Comparison of ENCODE assay signal across 23 cellular contexts in genomic region chr17:50222922-50223321, GRCh38. TPM values are rescaled to one million over a fixed set of nuclear protein-coding genes. Genes with fewer than 3 reads are reported as not detected.
DNase-seq lines count a peak whose midpoint lies in the region; ATAC-seq and TF ChIP-seq lines count a peak whose summit lies in the region.
"Had no signal": no experiment of that assay in that cellular context is flagged by ENCODE, and none has a peak within 500 bp of the region (broad histone marks: within the 10 kb centered on the region; RNA-seq: fewer than 3 reads in every experiment).

No MANE protein-coding gene starts in this region.

- DNase-seq in GM23248 (peak; percentile 27), MCF 10A (ENCODE audit: unreplicated experiment) (peak; percentile 43), myocyte (ENCODE audit: low read depth) (peak; percentile 41), thoracic aorta (ENCODE audit: low spot score) (peak; percentile 47), HUDEP-2 (lab: John Stamatoyannopoulos, UW; ENCODE audit: unreplicated experiment in 76 of 76) (no peak), foreskin keratinocyte (no peak)
- DNase-seq in activated CD8-positive, alpha-beta memory T cell treated with anti-CD3 and anti-CD28 coated beads for 24 hours = no peak
- DNase-seq: activated CD4-positive, alpha-beta T cell treated with anti-CD3 and anti-CD28 coated beads, Interleukin-2, amount 10 ng/mL, durations not matched to agents 24 days and 14 days; effector CD8-positive, alpha-beta T cell; NCI-H1105; NCI-H2029; stimulated activated naive B cell treated with anti-CD40 and anti-IgM and Interleukin-4, amounts not matched to agents 10 μg/mL and 1 μg/mL and 100 μg/mL, for 72 hours had no signal

- intact Hi-C loops in MCF 10A (cut with micrococcal nuclease) = no loop called here

- in situ Hi-C loops in GM23248 (cut with MboI) = no loop called here

- H3K27ac Mint-ChIP-seq in MCF 10A (ENCODE audit: low read depth, unreplicated experiment) = peak overlapping the region; percentile 73
- no peak overlapping the region for H3K27ac Mint-ChIP-seq in activated T-helper 17 cell treated with anti-CD3 and anti-CD28 coated beads, Interleukin-2, amount 50 U/mL, for 72 hours
- H3K27ac Mint-ChIP-seq: activated CD4-positive, alpha-beta T cell treated with anti-CD3 and anti-CD28 coated beads, Interleukin-2, amount 10 ng/mL, durations not matched to agents 24 days and 14 days; activated naive CD8-positive, alpha-beta T cell; natural killer cell treated with Interleukin-12 subunit alpha and Interleukin-12 subunit beta and Interleukin-15 and Interleukin-18, amount 100 ng/mL, for 72 hours; stimulated activated naive B cell treated with anti-CD40 and anti-IgM and Interleukin-4, amounts not matched to agents 10 μg/mL and 1 μg/mL and 100 μg/mL, for 72 hours; T-helper 1 cell treated with Interleukin-12 subunit alpha and Interleukin-12 subunit beta and Interleukin-4 antibody, amounts not matched to agents 30 μg/mL and 1 μg/mL, for 36 hours had no signal

- no peaks in the 10 kb centered on the region for H3K9me2 ChIP-seq in GM23248 (ENCODE audit: insufficient read depth)

- 50 to 55% methylated on average over 6 of the region's 6 CpGs for WGBS in GM23248 (ENCODE audit: low coverage in 1 of 2, low lambda C conversion rate in 2 of 2, missing lambda C conversion rate in 2 of 2), 2 experiments

- H3K9me3 Mint-ChIP-seq in MCF 10A (ENCODE audit: unreplicated experiment) = peaks cover 8% of the 10 kb centered on the region
- peaks cover 4% of the 10 kb centered on the region for H3K9me3 Mint-ChIP-seq in activated T-helper 17 cell treated with anti-CD3 and anti-CD28 coated beads, Interleukin-2, amount 50 U/mL, for 72 hours
- H3K9me3 Mint-ChIP-seq: natural killer cell treated with Interleukin-12 subunit alpha and Interleukin-12 subunit beta and Interleukin-15 and Interleukin-18, amount 100 ng/mL, for 72 hours had no signal

- H3K4me1 ChIP-seq in GM23248 (ENCODE audit: insufficient read depth) = peaks cover 44% of the 10 kb centered on the region
- peaks cover 24 to 57% of the 10 kb centered on the region in 2 donors for H3K4me1 ChIP-seq in thoracic aorta (ENCODE audit: control insufficient read depth in 1 of 2, low read depth in 2 of 2)
- H3K4me1 ChIP-seq in foreskin keratinocyte = peaks cover 19% of the 10 kb centered on the region

- H3K27me3 ChIP-seq in GM23248 (replicated peaks; ENCODE audit: insufficient read depth) (no peaks in the 10 kb centered on the region), thoracic aorta (replicated peaks; ENCODE audit: insufficient read depth) (no peaks in the 10 kb centered on the region), foreskin keratinocyte (no peaks in the 10 kb centered on the region)
- H3K27me3 ChIP-seq: tibial nerve had no signal

- H3K36me3 ChIP-seq in GM23248 (ENCODE audit: low read depth) (no peaks in the 10 kb centered on the region), thoracic aorta (no peaks in the 10 kb centered on the region)
- H3K36me3 ChIP-seq: tibial nerve had no signal

- no peaks in the 10 kb centered on the region for H3K9me3 ChIP-seq in GM23248 (ENCODE audit: low read depth)
- H3K9me3 ChIP-seq in thoracic aorta = no peaks in the 10 kb centered on the region

- no peaks in the 10 kb centered on the region for H3K27me3 Mint-ChIP-seq in MCF 10A (ENCODE audit: insufficient read depth, unreplicated experiment)
- H3K27me3 Mint-ChIP-seq in activated T-helper 17 cell treated with anti-CD3 and anti-CD28 coated beads, Interleukin-2, amount 50 U/mL, for 72 hours = peaks cover 11% of the 10 kb centered on the region
- H3K27me3 Mint-ChIP-seq: activated naive CD8-positive, alpha-beta T cell had no signal

- TF ChIP-seq CTCF in MCF 10A (IDR thresholded peaks at IDR 0.05; ENCODE audit: unreplicated experiment) (no peak), thoracic aorta (IDR thresholded peaks at IDR 0.05) (no peak), foreskin keratinocyte (conservative IDR thresholded peaks at IDR 0.05) (no peak)

- TSS peak; percentile 100 for BruUV-seq in MCF 10A (replicated peaks; lab: Mats Ljungman, UMichigan)

- H3K27ac ChIP-seq in GM23248 (peak overlapping the region; percentile 98), thoracic aorta (peak overlapping the region; percentile 90 to 94), foreskin keratinocyte (no peak overlapping the region)
- H3K27ac ChIP-seq: C4-2B, PC-9, VCaP had no signal

- H3K4me3 ChIP-seq in GM23248 = no peak overlapping the region
- H3K4me3 ChIP-seq in thoracic aorta = peak overlapping the region; percentile 55
- H3K4me3 ChIP-seq: PC-9, tibial nerve had no signal

- peaks cover 38% of the 10 kb centered on the region for H3F3A ChIP-seq in GM23248 (ENCODE audit: insufficient read depth)

- H3K36me3 Mint-ChIP-seq in MCF 10A (ENCODE audit: insufficient read depth, unreplicated experiment) = no peaks in the 10 kb centered on the region
- H3K36me3 Mint-ChIP-seq in activated T-helper 17 cell treated with anti-CD3 and anti-CD28 coated beads, Interleukin-2, amount 50 U/mL, for 72 hours (ENCODE audit: low read depth) = no peaks in the 10 kb centered on the region
- H3K36me3 Mint-ChIP-seq: natural killer cell treated with Interleukin-12 subunit alpha and Interleukin-12 subunit beta and Interleukin-15 and Interleukin-18, amount 100 ng/mL, for 72 hours had no signal

- no peak overlapping the region for H3K4me3 Mint-ChIP-seq in MCF 10A (ENCODE audit: unreplicated experiment)
- no peak overlapping the region for H3K4me3 Mint-ChIP-seq in activated T-helper 17 cell treated with anti-CD3 and anti-CD28 coated beads, Interleukin-2, amount 50 U/mL, for 72 hours
- H3K4me3 Mint-ChIP-seq: activated CD4-positive, alpha-beta T cell treated with anti-CD3 and anti-CD28 coated beads, Interleukin-2, amount 10 ng/mL, durations not matched to agents 24 days and 14 days; activated naive CD8-positive, alpha-beta T cell; mesothelial cell of epicardium; natural killer cell treated with Interleukin-12 subunit alpha and Interleukin-12 subunit beta and Interleukin-15 and Interleukin-18, amount 100 ng/mL, for 72 hours; stimulated activated naive B cell treated with anti-CD40 and anti-IgM and Interleukin-4, amounts not matched to agents 10 μg/mL and 1 μg/mL and 100 μg/mL, for 72 hours; T-helper 1 cell treated with Interleukin-12 subunit alpha and Interleukin-12 subunit beta and Interleukin-4 antibody, amounts not matched to agents 30 μg/mL and 1 μg/mL, for 36 hours had no signal

- peak; percentile 81 for ATAC-seq in thoracic aorta (ENCODE audit: insufficient number of reproducible peaks, low FRiP score, low read depth)
- ATAC-seq in activated T-helper 17 cell treated with anti-CD3 and anti-CD28 coated beads, Interleukin-2, amount 50 U/mL, for 72 hours (replicated peaks) = no peak
- no peak for ATAC-seq in foreskin keratinocyte
- ATAC-seq: natural killer cell treated with Interleukin-12 subunit alpha and Interleukin-12 subunit beta and Interleukin-15 and Interleukin-18, amount 100 ng/mL, for 72 hours; stimulated activated naive B cell treated with anti-CD40 and anti-IgM and Interleukin-4, amounts not matched to agents 10 μg/mL and 1 μg/mL and 100 μg/mL, for 72 hours had no signal

- no peak overlapping the region for H2AFZ ChIP-seq in GM23248
- H2AFZ ChIP-seq: PC-9 had no signal

- peak overlapping the region; percentile 89 for H3K9ac ChIP-seq in GM23248

- POLR2A ChIA-PET in MCF 10A (lab: Yijun Ruan, JAX) = interaction anchor here (0.6 to 1.7 kb wide), 7 partner anchors 9 to 320 kb away, joined by 3 to 10 read pairs (median 4); partner anchors contain the start of gene COL1A1

- no peaks in the 10 kb centered on the region for H4K20me1 ChIP-seq in GM23248 (ENCODE audit: insufficient read depth)

- H3K4me1 Mint-ChIP-seq in MCF 10A (ENCODE audit: insufficient read depth, unreplicated experiment) = peaks cover 42% of the 10 kb centered on the region
- no peaks in the 10 kb centered on the region for H3K4me1 Mint-ChIP-seq in activated T-helper 17 cell treated with anti-CD3 and anti-CD28 coated beads, Interleukin-2, amount 50 U/mL, for 72 hours

- CTCF ChIA-PET in MCF 10A (lab: Yijun Ruan, JAX) = interaction anchor here (0.6 to 2.2 kb wide), 2 partner anchors 9 to 20 kb away, joined by 3 to 12 read pairs; partner anchors contain the start of gene COL1A1

- H3K4me2 ChIP-seq in GM23248 (ENCODE audit: unreplicated experiment) = peak overlapping the region; percentile 63
- H3K4me2 ChIP-seq: PC-9 had no signal

- peaks cover 4% of the 10 kb centered on the region; the same call in 1 of the 2 replicates for H3K79me2 ChIP-seq in GM23248 (ENCODE audit: insufficient read depth)

RNA-seq across cellular contexts. Expression of gene COL1A1, which starts 21.5 kb away (rescaled TPM):
- total RNA-seq in GM23248 (2014; rRNA removed; shearing (Covaris generic)) = 6,472 and 7,860 TPM in 2 replicates
- 15,283 and 15,653 TPM in 2 replicates for polyA plus RNA-seq in GM23248 (2016; fragmentation: Nextera tagmentation; extraction: Ambion mirVana)
- total RNA-seq in MCF 10A (2022) = 3.4 and 4.5 TPM in 2 replicates
- total RNA-seq in myocyte = 604 and 719 TPM in 2 replicates
- 15,153 TPM for polyA plus RNA-seq in myocyte (2012)
- 100 to 1,000 TPM; 261 to 270 TPM for total RNA-seq in thoracic aorta
- 1 to 10 TPM in 1 of 2 donors, under 1 TPM in 1; 0.37 to 1.9 TPM for total RNA-seq in activated T-helper 17 cell treated with anti-CD3 and anti-CD28 coated beads, Interleukin-2, amount 50 U/mL, for 72 hours
- total RNA-seq in foreskin keratinocyte = 3.5 and 4.7 TPM in 2 replicates
- 2.2 and 2.7 TPM in 2 replicates for polyA plus RNA-seq in foreskin keratinocyte

RNA-seq across cellular contexts. Expression of gene TMEM92, which starts 51.3 kb away (rescaled TPM):
- total RNA-seq in GM23248 (2014; rRNA removed; shearing (Covaris generic)) = 0.32 TPM in 1 of 2 replicates, not detected in the other
- 0.61 TPM in 1 of 2 replicates, not detected in the other for polyA plus RNA-seq in GM23248 (2016; fragmentation: Nextera tagmentation; extraction: Ambion mirVana)
- total RNA-seq in MCF 10A (2022) = 1.1 and 1.5 TPM in 2 replicates
- not detected in 2 replicates for total RNA-seq in myocyte
- polyA plus RNA-seq in myocyte (2012) = 0.58 TPM
- 1 to 10 TPM in 1 of 2 donors, under 1 TPM in 1; 0.28 to 1.4 TPM for total RNA-seq in thoracic aorta
- total RNA-seq in activated T-helper 17 cell treated with anti-CD3 and anti-CD28 coated beads, Interleukin-2, amount 50 U/mL, for 72 hours = under 1 TPM in 1 of 2 donors, not detected in 1; 0.16 TPM
- 2.8 and 6.5 TPM in 2 replicates for total RNA-seq in foreskin keratinocyte
- 6.7 and 12.4 TPM in 2 replicates for polyA plus RNA-seq in foreskin keratinocyte
- total RNA-seq: LHCN-M2; natural killer cell treated with Interleukin-12 subunit alpha and Interleukin-12 subunit beta and Interleukin-15 and Interleukin-18, amount 100 ng/mL, for 72 hours had no signal

RNA-seq across cellular contexts. Expression of gene SGCA, which starts 57.1 kb away (rescaled TPM):
- total RNA-seq in GM23248 (2014; rRNA removed; shearing (Covaris generic)) = 1.6 TPM in 1 of 2 replicates, not detected in the other
- polyA plus RNA-seq in GM23248 (2016; fragmentation: Nextera tagmentation; extraction: Ambion mirVana) = 1.4 and 1.8 TPM in 2 replicates
- total RNA-seq in MCF 10A (2022) = not detected in 2 replicates
- 428 and 447 TPM in 2 replicates for total RNA-seq in myocyte
- 303 TPM for polyA plus RNA-seq in myocyte (2012)
- 100 to 1,000 TPM in 1 of 2 donors, 10 to 100 TPM in 1; 95.5 to 158 TPM for total RNA-seq in thoracic aorta
- not detected for total RNA-seq in activated T-helper 17 cell treated with anti-CD3 and anti-CD28 coated beads, Interleukin-2, amount 50 U/mL, for 72 hours
- not detected in 2 replicates for total RNA-seq in foreskin keratinocyte
- polyA plus RNA-seq in foreskin keratinocyte = not detected in 2 replicates
- total RNA-seq: glomerular endothelial cell, mesothelial cell of epicardium, PC-9 had no signal

Comparison
In these comparisons a context has a peak if more than half of its experiments do, and no peak if none do; other contexts are left out.
1. DNase-seq: peak in GM23248 (single experiment), MCF 10A (single experiment), myocyte (single experiment) and thoracic aorta (single experiment); none in HUDEP-2 (0 of 76), activated CD8-positive, alpha-beta memory T cell treated with anti-CD3 and anti-CD28 coated beads for 24 hours (single experiment) and foreskin keratinocyte (0 of 2).
2. RNA of gene COL1A1, which starts 21.5 kb away (total RNA-seq): 6,472 to 7,860 TPM in GM23248, 604 to 719 TPM in myocyte and 261 to 270 TPM in thoracic aorta; 3.5 to 4.7 TPM in foreskin keratinocyte, 3.4 to 4.5 TPM in MCF 10A and 0.37 to 1.9 TPM in activated T-helper 17 cell treated with anti-CD3 and anti-CD28 coated beads, Interleukin-2, amount 50 U/mL, for 72 hours; every median in the first group is over 10 times any median in the second.
3. RNA of gene SGCA, which starts 57.1 kb away (total RNA-seq): 428 to 447 TPM in myocyte and 95.5 to 158 TPM in thoracic aorta; not detected in activated T-helper 17 cell treated with anti-CD3 and anti-CD28 coated beads, Interleukin-2, amount 50 U/mL, for 72 hours, 1.6 TPM in GM23248, not detected in MCF 10A and not detected in foreskin keratinocyte; every median in the first group is over 10 times any median in the second.